In the genomic region with DNA sequence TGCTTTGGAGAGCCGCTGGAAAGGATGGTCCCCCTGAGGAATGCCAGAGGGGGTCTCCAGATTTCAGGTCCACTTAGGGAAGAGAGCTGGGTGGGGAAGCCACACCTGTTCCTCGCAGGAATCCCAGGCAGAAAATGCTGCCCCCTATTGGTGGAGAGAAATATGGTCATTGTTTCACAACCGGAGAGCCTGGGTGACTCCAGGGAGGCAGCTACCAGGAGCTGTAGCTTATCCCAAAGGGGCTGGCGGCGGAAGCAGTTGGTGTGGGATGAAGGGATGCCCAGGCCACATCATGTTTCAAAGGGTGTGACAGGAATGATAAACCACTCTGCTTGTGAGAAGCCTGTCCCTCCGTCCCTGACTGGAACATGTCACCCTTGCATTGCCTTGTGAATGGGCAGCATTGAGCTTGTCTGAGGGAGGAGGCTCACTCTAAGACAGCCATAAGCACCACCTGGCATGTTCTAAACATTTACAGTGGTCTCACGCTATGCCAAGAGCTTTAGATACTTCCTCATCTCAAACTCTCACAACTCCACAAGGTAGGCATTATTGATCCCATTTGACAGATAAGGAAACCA, we compare ENCODE assay signal across 9 cellular contexts. TPM values are rescaled to one million over a fixed set of nuclear protein-coding genes. Genes with fewer than 3 reads are reported as not detected.
DNase-seq lines count a peak whose midpoint lies in the region; ATAC-seq and TF ChIP-seq lines count a peak whose summit lies in the region.
"Had no signal": no experiment of that assay in that cellular context is flagged by ENCODE, and none has a peak within 500 bp of the region (broad histone marks: within the 10 kb centered on the region; RNA-seq: fewer than 3 reads in every experiment).

No MANE protein-coding gene starts in this region.

- 63 to 64% methylated on average over 7 of the region's 7 CpGs for WGBS in aorta, 2 donors

- no peaks in the 10 kb centered on the region for H3K4me1 ChIP-seq in aorta (ENCODE audit: control insufficient read depth in 1 of 2, insufficient read depth in 2 of 2, low read length in 2 of 2)

- DNase-seq in activated gamma-delta T cell treated with Interleukin-2 at 50 U/mL for 16 hours (peak; percentile 14), activated gamma-delta T cell (lab: John Stamatoyannopoulos, UW) (no peak), NCI-H69 (lab: John Stamatoyannopoulos, UW) (peak; percentile 2), erythroblast (lab: John Stamatoyannopoulos, UW) (peak; percentile 12 to 44), NCI-H524 treated with DMSO at 0.1 percent for 48 hours (lab: John Stamatoyannopoulos, UW) (no peak), aorta (no peak)
- DNase-seq in stimulated activated CD8-positive, alpha-beta memory T cell treated with anti-CD3 and anti-CD28 coated beads, Interleukin-4, amount 100 ng/mL, for 48 hours: peak; percentile 39

- peaks cover 1% of the 10 kb centered on the region for H3K9me3 ChIP-seq in aorta (ENCODE audit: control insufficient read depth, low read length)

- ATAC-seq in aorta (ENCODE audit: low FRiP score): no peak
- ATAC-seq in HG03469 (IDR thresholded peaks at IDR 0.05; ENCODE audit: unreplicated experiment): no peak

- no peaks in the 10 kb centered on the region for H3K36me3 ChIP-seq in aorta (ENCODE audit: control insufficient read depth in 1 of 2, insufficient read depth in 2 of 2, low read length in 1 of 2)

- no peaks in the 10 kb centered on the region for H3K27me3 ChIP-seq in aorta (ENCODE audit: control insufficient read depth in 1 of 2, insufficient read depth in 2 of 2, low read length in 1 of 2)

- TF ChIP-seq POLR2A in erythroblast (IDR thresholded peaks at IDR 0.05; ENCODE audit: low read length): no peak

- no peak overlapping the region for H3K27ac ChIP-seq in aorta (ENCODE audit: low read depth in 1 of 2, low read length in 2 of 2)

- intact Hi-C loops in aorta (cut with DNase I): no loop called here

- no peak overlapping the region for H3K4me3 ChIP-seq in aorta (ENCODE audit: low read length in 2 of 2)
- H3K4me3 ChIP-seq: lung had no signal

RNA-seq across cellular contexts. Expression of a gene that starts 34.5 kb away (rescaled TPM):
- total RNA-seq in aorta: 10 to 100 TPM in 1 of 2 donors, 1 to 10 TPM in 1; 9.0 to 12.0 TPM
- 1 to 10 TPM; 2.8 to 8.2 TPM for polyA plus RNA-seq in aorta

Comparison
In these comparisons a context has a peak if more than half of its experiments do, and no peak if none do; other contexts are left out.
1. DNase-seq: peak in activated gamma-delta T cell treated with Interleukin-2 at 50 U/mL for 16 hours (single experiment), NCI-H69 (single experiment), erythroblast (2 of 2) and stimulated activated CD8-positive, alpha-beta memory T cell treated with anti-CD3 and anti-CD28 coated beads, Interleukin-4, amount 100 ng/mL, for 48 hours (single experiment); none in activated gamma-delta T cell (single experiment), NCI-H524 treated with DMSO at 0.1 percent for 48 hours (single experiment) and aorta (0 of 2).